Comparison of ENCODE assay signal across 1 cellular context in genomic region chr3:43028678-43029490, GRCh38.
TF ChIP-seq lines count a peak whose summit lies in the region.

No MANE protein-coding gene starts in this region.

TF ChIP-seq in K562, 482 proteins besides CTCF, POLR2A, EP300 and RAD21:
- no peak for TF ChIP-seq HOXB6 (CRISPR knock-in tag; IDR thresholded peaks at IDR 0.05; ENCODE audit: borderline replicate concordance)
- TF ChIP-seq GTF2A2 (tag; IDR thresholded peaks at IDR 0.05): no peak
- no peak for TF ChIP-seq ZNF75A (CRISPR knock-in tag; IDR thresholded peaks at IDR 0.05)
- TF ChIP-seq NFYB (IDR thresholded peaks at IDR 0.05; ENCODE audit: extremely low read depth, insufficient read length): no peak
- no peak for TF ChIP-seq SOX6 (IDR thresholded peaks at IDR 0.05)
- TF ChIP-seq MCM5 (IDR thresholded peaks at IDR 0.05; ENCODE audit: low read depth): no peak
- no peak for TF ChIP-seq ARID4B (CRISPR knock-in tag; IDR thresholded peaks at IDR 0.05)
- TF ChIP-seq RCOR1 (IDR thresholded peaks at IDR 0.05; ENCODE audit: borderline replicate concordance in 1 of 2, low read depth in 2 of 2, low read length in 2 of 2): no peak
